ENCODE assay signal across 10 cellular contexts in genomic region chr19:51501594-51502263, GRCh38. TPM values are rescaled to one million over a fixed set of nuclear protein-coding genes. Genes with fewer than 3 reads are reported as not detected.
DNase-seq lines count a peak whose midpoint lies in the region; FAIRE-seq and TF ChIP-seq lines count a peak whose summit lies in the region.
"Had no signal": no experiment of that assay in that cellular context is flagged by ENCODE, and none has a peak within 500 bp of the region (broad histone marks: within the 10 kb centered on the region; RNA-seq: fewer than 3 reads in every experiment).

SIGLEC12 (minus strand) TSS chr19:51501800; CDS start chr19:51501733, 67 bp downstream.

- no peak for TF ChIP-seq CTCF in right atrium auricular region (IDR thresholded peaks at IDR 0.05)

- CTCF ChIA-PET in activated naive CD4-positive, alpha-beta T cell treated with anti-CD3 and anti-CD28 coated beads for 36 hours (lab: Charles Lee): interaction anchor here (3.8 kb wide), 1 partner anchor 13 kb away, joined by 20 read pairs; no protein-coding TSS in a partner anchor

- TF ChIP-seq POLR2A in H54 (IDR thresholded peaks at IDR 0.05; ENCODE audit: low read depth, low read length) (no peak), GM12892 (IDR thresholded peaks at IDR 0.05; ENCODE audit: low read depth, low read length) (no peak)

- intact Hi-C loops in activated naive CD4-positive, alpha-beta T cell treated with anti-CD3 and anti-CD28 coated beads for 36 hours (cut with micrococcal nuclease): no loop called here

- peak; percentile 35 for DNase-seq in activated naive CD4-positive, alpha-beta T cell treated with anti-CD3 and anti-CD28 coated beads for 36 hours
- no peak for DNase-seq in activated naive CD4-positive, alpha-beta T cell (lab: John Stamatoyannopoulos, UW)
- peak; percentile 32 to 49 for DNase-seq in activated CD4-positive, alpha-beta T cell treated with anti-CD3 and anti-CD28 coated beads, Interleukin-2, amount 50 U/mL, for 48 hours
- DNase-seq in right atrium auricular region (ENCODE audit: low spot score) (peak; percentile 63), superior temporal gyrus (ENCODE audit: extremely low spot score) (peak; percentile 18), H54 (ENCODE audit: insufficient read length, low spot score) (no peak), GM12892 (ENCODE audit: insufficient read length) (no peak), NCI-H524 (lab: John Stamatoyannopoulos, UW) (no peak)
- DNase-seq: NCI-H2081 treated with DMSO at 0.1 percent for 48 hours had no signal

- H3K4me1 Mint-ChIP-seq in activated naive CD4-positive, alpha-beta T cell treated with anti-CD3 and anti-CD28 coated beads for 36 hours (ENCODE audit: low read depth): peaks cover 9% of the 10 kb centered on the region

- H3K36me3 ChIP-seq in right atrium auricular region: no peaks in the 10 kb centered on the region

- no peaks in the 10 kb centered on the region for H3K27me3 ChIP-seq in right atrium auricular region

- peaks cover 2% of the 10 kb centered on the region for H3K9me3 Mint-ChIP-seq in activated naive CD4-positive, alpha-beta T cell treated with anti-CD3 and anti-CD28 coated beads for 36 hours
- H3K9me3 Mint-ChIP-seq: central memory CD8-positive, alpha-beta T cell had no signal

- FAIRE-seq in H54 (lab: Jason Lieb, UNC) (no peak), GM12892 (lab: Jason Lieb, UNC) (no peak)

- no peak within 1 kb of the TSS for H3K4me3 Mint-ChIP-seq in activated naive CD4-positive, alpha-beta T cell treated with anti-CD3 and anti-CD28 coated beads for 36 hours
- H3K4me3 Mint-ChIP-seq: central memory CD8-positive, alpha-beta T cell had no signal

- H3K27ac ChIP-seq in right atrium auricular region: no peak within 1 kb of the TSS

- H3K4me3 ChIP-seq in right atrium auricular region: no peak within 1 kb of the TSS

- peaks cover 0 to 7% of the 10 kb centered on the region in 2 donors for H3K9me3 ChIP-seq in right atrium auricular region

- no peaks in the 10 kb centered on the region for H3K4me1 ChIP-seq in right atrium auricular region

- H3K27ac Mint-ChIP-seq in activated naive CD4-positive, alpha-beta T cell treated with anti-CD3 and anti-CD28 coated beads for 36 hours: no peak within 1 kb of the TSS

- no peaks in the 10 kb centered on the region for H3K36me3 Mint-ChIP-seq in activated naive CD4-positive, alpha-beta T cell treated with anti-CD3 and anti-CD28 coated beads for 36 hours (ENCODE audit: low read depth)

- no peaks in the 10 kb centered on the region for H3K27me3 Mint-ChIP-seq in activated naive CD4-positive, alpha-beta T cell treated with anti-CD3 and anti-CD28 coated beads for 36 hours (ENCODE audit: low read depth)

RNA-seq across cellular contexts. Expression of gene SIGLEC12, which starts in this region (rescaled TPM):
- not detected for total RNA-seq in activated naive CD4-positive, alpha-beta T cell treated with anti-CD3 and anti-CD28 coated beads for 36 hours
- not detected for total RNA-seq in right atrium auricular region
- not detected for polyA plus RNA-seq in GM12892 (2012; ENCODE audit: missing spikeins)

Comparison
In these comparisons a context has a peak if more than half of its experiments do, and no peak if none do; other contexts are left out.
1. Peak in DNase-seq in activated naive CD4-positive, alpha-beta T cell treated with anti-CD3 and anti-CD28 coated beads for 36 hours; RNA of the gene not detected or under 1 TPM.
2. Peak in DNase-seq in right atrium auricular region; RNA of the gene not detected or under 1 TPM.
3. DNase-seq: peak in activated CD4-positive, alpha-beta T cell treated with anti-CD3 and anti-CD28 coated beads, Interleukin-2, amount 50 U/mL, for 48 hours (2 of 2) and superior temporal gyrus (single experiment); none in activated naive CD4-positive, alpha-beta T cell (0 of 4), H54 (single experiment), GM12892 (single experiment) and NCI-H524 (0 of 2).